ENCODE assay signal across 8 cellular contexts in the genomic region with DNA sequence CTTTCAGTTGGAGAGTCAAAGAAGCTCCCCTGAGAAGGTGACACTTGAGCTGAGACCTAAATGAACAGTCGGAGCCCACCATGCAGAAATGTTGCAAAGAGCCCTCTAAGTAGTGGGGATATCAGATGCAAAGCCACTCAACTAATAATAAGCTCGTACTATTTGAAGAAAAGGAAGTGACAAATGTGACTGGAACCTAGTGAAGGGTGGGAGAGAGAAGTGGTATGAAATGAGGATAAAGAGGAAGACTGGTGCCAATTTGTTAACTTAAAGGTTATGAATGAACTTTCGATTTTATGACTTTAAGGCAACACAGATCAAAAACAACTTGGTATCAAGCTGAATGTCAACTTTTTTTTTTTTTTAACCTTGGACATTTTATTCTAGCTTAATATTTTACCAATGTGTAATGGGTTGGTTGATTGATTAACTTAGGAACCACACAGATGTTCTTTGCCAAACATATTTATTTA. TPM values are rescaled to one million over a fixed set of nuclear protein-coding genes. Genes with fewer than 3 reads are reported as not detected.
A peak's percentile ranks its signal among the peaks of the same experiment; 100 is the strongest.
DNase-seq lines count a peak whose midpoint lies in the region; ATAC-seq lines count a peak whose summit lies in the region.

No MANE protein-coding gene starts in this region.

- peak; percentile 28 for ATAC-seq in HG03039 (IDR thresholded peaks at IDR 0.05; ENCODE audit: unreplicated experiment)
- ATAC-seq in stimulated activated naive CD8-positive, alpha-beta T cell treated with anti-CD3 and anti-CD28 coated beads, Interleukin-15, Interleukin-2, amounts not matched to agents 100 U/mL and 50 U/mL, for 24 hours = peak; percentile 11

- H3K27me3 Mint-ChIP-seq in activated CD4-positive, alpha-beta T cell treated with anti-CD3 and anti-CD28 coated beads, Interleukin-2, amount 10 ng/mL, durations not matched to agents 24 days and 14 days = no peaks in the 10 kb centered on the region
- H3K27me3 Mint-ChIP-seq in activated T-helper 1 cell treated with anti-CD3 and anti-CD28 coated beads, Interleukin-12 subunit alpha, Interleukin-12 subunit beta, Interleukin-2, Interleukin-4 antibody, amounts not matched to agents 30 ng/mL and 10 ng/mL and 1 ng/mL, durations not matched to agents 14 hours and 24 hours and 36 hours (ENCODE audit: insufficient read depth) = no peaks in the 10 kb centered on the region

- H3K4me1 Mint-ChIP-seq in activated CD4-positive, alpha-beta T cell treated with anti-CD3 and anti-CD28 coated beads, Interleukin-2, amount 10 ng/mL, durations not matched to agents 24 days and 14 days = peaks cover 21% of the 10 kb centered on the region
- peaks cover 30% of the 10 kb centered on the region for H3K4me1 Mint-ChIP-seq in activated T-helper 1 cell treated with anti-CD3 and anti-CD28 coated beads, Interleukin-12 subunit alpha, Interleukin-12 subunit beta, Interleukin-2, Interleukin-4 antibody, amounts not matched to agents 30 ng/mL and 10 ng/mL and 1 ng/mL, durations not matched to agents 14 hours and 24 hours and 36 hours (ENCODE audit: low read depth)

- no peak for DNase-seq in activated CD4-positive, alpha-beta T cell treated with anti-CD3 and anti-CD28 coated beads, Interleukin-2, amount 10 ng/mL, durations not matched to agents 24 days and 14 days
- no peak for DNase-seq in activated CD4-positive, alpha-beta T cell treated with anti-CD3 and anti-CD28 coated beads for 48 hours
- DNase-seq in activated T-helper 1 cell treated with anti-CD3 and anti-CD28 coated beads, Interleukin-12 subunit alpha, Interleukin-12 subunit beta, Interleukin-2, Interleukin-4 antibody, amounts not matched to agents 30 ng/mL and 10 ng/mL and 1 ng/mL, durations not matched to agents 14 hours and 24 hours and 36 hours (ENCODE audit: low spot score) = no peak
- DNase-seq in stimulated activated naive CD8-positive, alpha-beta T cell treated with anti-CD3 and anti-CD28 coated beads, Interleukin-15, Interleukin-2, amounts not matched to agents 100 U/mL and 50 U/mL, for 24 hours = no peak
- DNase-seq in DMS114 treated with DMSO at 0.1 percent for 48 hours (lab: John Stamatoyannopoulos, UW; ENCODE audit: unreplicated experiment) = no peak
- DNase-seq in activated CD4-positive, alpha-beta T cell treated with anti-CD3 and anti-CD28 coated beads for 4 hours = no peak
- no peak for DNase-seq in NCI-H510A treated with DMSO at 0.1 percent for 48 hours (lab: John Stamatoyannopoulos, UW)

- H3K27ac Mint-ChIP-seq in activated CD4-positive, alpha-beta T cell treated with anti-CD3 and anti-CD28 coated beads, Interleukin-2, amount 10 ng/mL, durations not matched to agents 24 days and 14 days = peak overlapping the region; percentile 58
- no peak overlapping the region for H3K27ac Mint-ChIP-seq in activated T-helper 1 cell treated with anti-CD3 and anti-CD28 coated beads, Interleukin-12 subunit alpha, Interleukin-12 subunit beta, Interleukin-2, Interleukin-4 antibody, amounts not matched to agents 30 ng/mL and 10 ng/mL and 1 ng/mL, durations not matched to agents 14 hours and 24 hours and 36 hours

- intact Hi-C loops in activated CD4-positive, alpha-beta T cell treated with anti-CD3 and anti-CD28 coated beads, Interleukin-2, amount 10 ng/mL, durations not matched to agents 24 days and 14 days (cut with micrococcal nuclease) = loop anchor here (10.0 kb wide), 1 partner anchor 814 kb away; no protein-coding TSS in a partner anchor
- intact Hi-C loops in activated T-helper 1 cell treated with anti-CD3 and anti-CD28 coated beads, Interleukin-12 subunit alpha, Interleukin-12 subunit beta, Interleukin-2, Interleukin-4 antibody, amounts not matched to agents 30 ng/mL and 10 ng/mL and 1 ng/mL, durations not matched to agents 14 hours and 24 hours and 36 hours (cut with micrococcal nuclease) = no loop called here

- H3K4me3 Mint-ChIP-seq in activated CD4-positive, alpha-beta T cell treated with anti-CD3 and anti-CD28 coated beads, Interleukin-2, amount 10 ng/mL, durations not matched to agents 24 days and 14 days = peak overlapping the region; percentile 1
- peak overlapping the region; percentile 49 for H3K4me3 Mint-ChIP-seq in activated T-helper 1 cell treated with anti-CD3 and anti-CD28 coated beads, Interleukin-12 subunit alpha, Interleukin-12 subunit beta, Interleukin-2, Interleukin-4 antibody, amounts not matched to agents 30 ng/mL and 10 ng/mL and 1 ng/mL, durations not matched to agents 14 hours and 24 hours and 36 hours

- peaks cover 13% of the 10 kb centered on the region for H3K36me3 Mint-ChIP-seq in activated CD4-positive, alpha-beta T cell treated with anti-CD3 and anti-CD28 coated beads, Interleukin-2, amount 10 ng/mL, durations not matched to agents 24 days and 14 days (ENCODE audit: low read depth)
- H3K36me3 Mint-ChIP-seq in activated T-helper 1 cell treated with anti-CD3 and anti-CD28 coated beads, Interleukin-12 subunit alpha, Interleukin-12 subunit beta, Interleukin-2, Interleukin-4 antibody, amounts not matched to agents 30 ng/mL and 10 ng/mL and 1 ng/mL, durations not matched to agents 14 hours and 24 hours and 36 hours (ENCODE audit: low read depth) = peaks cover 13% of the 10 kb centered on the region

- H3K9me3 Mint-ChIP-seq in activated CD4-positive, alpha-beta T cell treated with anti-CD3 and anti-CD28 coated beads, Interleukin-2, amount 10 ng/mL, durations not matched to agents 24 days and 14 days = no peaks in the 10 kb centered on the region
- no peaks in the 10 kb centered on the region for H3K9me3 Mint-ChIP-seq in activated T-helper 1 cell treated with anti-CD3 and anti-CD28 coated beads, Interleukin-12 subunit alpha, Interleukin-12 subunit beta, Interleukin-2, Interleukin-4 antibody, amounts not matched to agents 30 ng/mL and 10 ng/mL and 1 ng/mL, durations not matched to agents 14 hours and 24 hours and 36 hours

RNA-seq across cellular contexts. Expression of a gene that starts 14.7 kb away (rescaled TPM):
- total RNA-seq in activated CD4-positive, alpha-beta T cell treated with anti-CD3 and anti-CD28 coated beads, Interleukin-2, amount 10 ng/mL, durations not matched to agents 24 days and 14 days = 19.7 and 22.9 TPM in 2 replicates
- total RNA-seq in activated T-helper 1 cell treated with anti-CD3 and anti-CD28 coated beads, Interleukin-12 subunit alpha, Interleukin-12 subunit beta, Interleukin-2, Interleukin-4 antibody, amounts not matched to agents 30 ng/mL and 10 ng/mL and 1 ng/mL, durations not matched to agents 14 hours and 24 hours and 36 hours = 18.4 and 19.1 TPM in 2 replicates
